Comparison of ENCODE assay signal across 1 cellular context in the genomic region with DNA sequence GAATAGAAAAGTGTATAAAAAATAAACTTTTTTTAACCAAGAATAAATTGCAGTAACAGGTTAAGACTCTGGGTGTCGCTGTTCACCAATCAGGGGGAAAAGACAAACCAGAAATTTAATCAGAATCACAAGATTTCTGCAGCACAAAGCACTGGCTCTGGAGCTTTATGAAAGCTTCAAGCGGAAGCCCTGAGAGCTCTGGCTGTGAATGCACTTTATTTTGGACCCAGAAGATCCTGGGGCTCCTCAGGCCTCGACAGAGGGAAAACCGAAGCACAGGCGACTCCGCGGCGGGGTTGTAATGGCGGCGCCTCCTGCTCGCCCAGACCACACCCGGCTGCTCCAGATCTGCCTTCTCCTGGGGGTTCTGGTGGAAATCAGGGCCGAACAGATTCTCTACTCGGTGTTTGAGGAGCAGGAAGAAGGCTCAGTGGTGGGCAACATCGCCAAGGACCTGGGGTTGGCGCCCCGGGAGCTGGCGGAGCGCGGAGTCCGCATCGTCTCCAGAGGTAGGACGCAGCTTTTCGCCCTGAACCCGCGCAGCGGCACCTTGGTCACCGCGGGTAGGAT.
TF ChIP-seq lines count a peak whose summit lies in the region.

A gene (plus strand): TSS at position 122 of the 570 bp plus-strand sequence. CDS start 87 bp downstream, at position 209.

TF ChIP-seq in K562, 482 proteins besides CTCF, POLR2A, EP300 and RAD21 (continued from another document):
- TF ChIP-seq, protein P1, sequence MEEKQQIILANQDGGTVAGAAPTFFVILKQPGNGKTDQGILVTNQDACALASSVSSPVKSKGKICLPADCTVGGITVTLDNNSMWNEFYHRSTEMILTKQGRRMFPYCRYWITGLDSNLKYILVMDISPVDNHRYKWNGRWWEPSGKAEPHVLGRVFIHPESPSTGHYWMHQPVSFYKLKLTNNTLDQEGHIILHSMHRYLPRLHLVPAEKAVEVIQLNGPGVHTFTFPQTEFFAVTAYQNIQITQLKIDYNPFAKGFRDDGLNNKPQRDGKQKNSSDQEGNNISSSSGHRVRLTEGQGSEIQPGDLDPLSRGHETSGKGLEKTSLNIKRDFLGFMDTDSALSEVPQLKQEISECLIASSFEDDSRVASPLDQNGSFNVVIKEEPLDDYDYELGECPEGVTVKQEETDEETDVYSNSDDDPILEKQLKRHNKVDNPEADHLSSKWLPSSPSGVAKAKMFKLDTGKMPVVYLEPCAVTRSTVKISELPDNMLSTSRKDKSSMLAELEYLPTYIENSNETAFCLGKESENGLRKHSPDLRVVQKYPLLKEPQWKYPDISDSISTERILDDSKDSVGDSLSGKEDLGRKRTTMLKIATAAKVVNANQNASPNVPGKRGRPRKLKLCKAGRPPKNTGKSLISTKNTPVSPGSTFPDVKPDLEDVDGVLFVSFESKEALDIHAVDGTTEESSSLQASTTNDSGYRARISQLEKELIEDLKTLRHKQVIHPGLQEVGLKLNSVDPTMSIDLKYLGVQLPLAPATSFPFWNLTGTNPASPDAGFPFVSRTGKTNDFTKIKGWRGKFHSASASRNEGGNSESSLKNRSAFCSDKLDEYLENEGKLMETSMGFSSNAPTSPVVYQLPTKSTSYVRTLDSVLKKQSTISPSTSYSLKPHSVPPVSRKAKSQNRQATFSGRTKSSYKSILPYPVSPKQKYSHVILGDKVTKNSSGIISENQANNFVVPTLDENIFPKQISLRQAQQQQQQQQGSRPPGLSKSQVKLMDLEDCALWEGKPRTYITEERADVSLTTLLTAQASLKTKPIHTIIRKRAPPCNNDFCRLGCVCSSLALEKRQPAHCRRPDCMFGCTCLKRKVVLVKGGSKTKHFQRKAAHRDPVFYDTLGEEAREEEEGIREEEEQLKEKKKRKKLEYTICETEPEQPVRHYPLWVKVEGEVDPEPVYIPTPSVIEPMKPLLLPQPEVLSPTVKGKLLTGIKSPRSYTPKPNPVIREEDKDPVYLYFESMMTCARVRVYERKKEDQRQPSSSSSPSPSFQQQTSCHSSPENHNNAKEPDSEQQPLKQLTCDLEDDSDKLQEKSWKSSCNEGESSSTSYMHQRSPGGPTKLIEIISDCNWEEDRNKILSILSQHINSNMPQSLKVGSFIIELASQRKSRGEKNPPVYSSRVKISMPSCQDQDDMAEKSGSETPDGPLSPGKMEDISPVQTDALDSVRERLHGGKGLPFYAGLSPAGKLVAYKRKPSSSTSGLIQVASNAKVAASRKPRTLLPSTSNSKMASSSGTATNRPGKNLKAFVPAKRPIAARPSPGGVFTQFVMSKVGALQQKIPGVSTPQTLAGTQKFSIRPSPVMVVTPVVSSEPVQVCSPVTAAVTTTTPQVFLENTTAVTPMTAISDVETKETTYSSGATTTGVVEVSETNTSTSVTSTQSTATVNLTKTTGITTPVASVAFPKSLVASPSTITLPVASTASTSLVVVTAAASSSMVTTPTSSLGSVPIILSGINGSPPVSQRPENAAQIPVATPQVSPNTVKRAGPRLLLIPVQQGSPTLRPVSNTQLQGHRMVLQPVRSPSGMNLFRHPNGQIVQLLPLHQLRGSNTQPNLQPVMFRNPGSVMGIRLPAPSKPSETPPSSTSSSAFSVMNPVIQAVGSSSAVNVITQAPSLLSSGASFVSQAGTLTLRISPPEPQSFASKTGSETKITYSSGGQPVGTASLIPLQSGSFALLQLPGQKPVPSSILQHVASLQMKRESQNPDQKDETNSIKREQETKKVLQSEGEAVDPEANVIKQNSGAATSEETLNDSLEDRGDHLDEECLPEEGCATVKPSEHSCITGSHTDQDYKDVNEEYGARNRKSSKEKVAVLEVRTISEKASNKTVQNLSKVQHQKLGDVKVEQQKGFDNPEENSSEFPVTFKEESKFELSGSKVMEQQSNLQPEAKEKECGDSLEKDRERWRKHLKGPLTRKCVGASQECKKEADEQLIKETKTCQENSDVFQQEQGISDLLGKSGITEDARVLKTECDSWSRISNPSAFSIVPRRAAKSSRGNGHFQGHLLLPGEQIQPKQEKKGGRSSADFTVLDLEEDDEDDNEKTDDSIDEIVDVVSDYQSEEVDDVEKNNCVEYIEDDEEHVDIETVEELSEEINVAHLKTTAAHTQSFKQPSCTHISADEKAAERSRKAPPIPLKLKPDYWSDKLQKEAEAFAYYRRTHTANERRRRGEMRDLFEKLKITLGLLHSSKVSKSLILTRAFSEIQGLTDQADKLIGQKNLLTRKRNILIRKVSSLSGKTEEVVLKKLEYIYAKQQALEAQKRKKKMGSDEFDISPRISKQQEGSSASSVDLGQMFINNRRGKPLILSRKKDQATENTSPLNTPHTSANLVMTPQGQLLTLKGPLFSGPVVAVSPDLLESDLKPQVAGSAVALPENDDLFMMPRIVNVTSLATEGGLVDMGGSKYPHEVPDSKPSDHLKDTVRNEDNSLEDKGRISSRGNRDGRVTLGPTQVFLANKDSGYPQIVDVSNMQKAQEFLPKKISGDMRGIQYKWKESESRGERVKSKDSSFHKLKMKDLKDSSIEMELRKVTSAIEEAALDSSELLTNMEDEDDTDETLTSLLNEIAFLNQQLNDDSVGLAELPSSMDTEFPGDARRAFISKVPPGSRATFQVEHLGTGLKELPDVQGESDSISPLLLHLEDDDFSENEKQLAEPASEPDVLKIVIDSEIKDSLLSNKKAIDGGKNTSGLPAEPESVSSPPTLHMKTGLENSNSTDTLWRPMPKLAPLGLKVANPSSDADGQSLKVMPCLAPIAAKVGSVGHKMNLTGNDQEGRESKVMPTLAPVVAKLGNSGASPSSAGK (IDR thresholded peaks at IDR 0.05), result 0 out of 2 replicates have a peak, but pooled peaks have one; percentile 16
- TF ChIP-seq PHF8 (IDR thresholded peaks at IDR 0.05; ENCODE audit: borderline replicate concordance, low read length) (peak; percentile 13; the same call in 1 of the 2 replicates), CXXC5 (CRISPR knock-in tag; IDR thresholded peaks at IDR 0.05) (no peak), RBFOX2 (IDR thresholded peaks at IDR 0.05; ENCODE audit: low read depth, low read length) (0 out of 2 replicates have a peak, but pooled peaks have one; percentile 19)
